ENCODE assay signal across 9 cellular contexts in the genomic region with DNA sequence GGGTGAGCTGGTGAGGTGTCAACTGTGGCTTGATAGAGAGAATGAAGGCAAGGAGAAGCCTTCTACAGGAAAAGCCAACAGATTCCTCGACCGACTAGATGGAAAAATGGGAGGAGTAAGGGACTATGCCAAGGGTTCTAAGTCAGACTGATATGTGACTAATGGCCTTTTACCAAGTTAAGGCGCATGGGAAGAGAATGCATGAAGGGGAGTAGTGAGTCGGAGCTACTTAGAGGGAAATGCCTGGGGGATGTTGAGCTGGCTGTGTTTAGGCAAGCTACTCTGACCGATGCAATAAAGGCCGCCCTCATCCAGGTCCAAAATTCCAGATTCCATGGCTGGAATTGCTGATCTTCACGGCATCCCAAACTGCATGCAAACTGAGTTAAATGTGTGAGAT. TPM values are rescaled to one million over a fixed set of nuclear protein-coding genes. Genes with fewer than 3 reads are reported as not detected.
DNase-seq lines count a peak whose midpoint lies in the region; ATAC-seq and TF ChIP-seq lines count a peak whose summit lies in the region.
"Had no signal": no experiment of that assay in that cellular context is flagged by ENCODE, and none has a peak within 500 bp of the region (broad histone marks: within the 10 kb centered on the region; RNA-seq: fewer than 3 reads in every experiment).

No MANE protein-coding gene starts in this region.

- intact Hi-C loops in CD14-positive monocyte (cut with micrococcal nuclease) = no loop called here

- DNase-seq in CD14-positive monocyte (ENCODE audit: low spot score) = no peak
- DNase-seq in NCI-H226 = peak; percentile 98
- DNase-seq in effector memory CD8-positive, alpha-beta T cell = no peak
- no peak for DNase-seq in omental fat pad (ENCODE audit: low spot score)
- DNase-seq in iPS-NIHi7 (ENCODE audit: extremely low spot score) = no peak
- no peak for DNase-seq in dermis blood vessel endothelial cell

- H3K4me3 Mint-ChIP-seq in CD14-positive monocyte = no peak overlapping the region
- peak overlapping the region; percentile 55 to 74 for H3K4me3 Mint-ChIP-seq in effector memory CD8-positive, alpha-beta T cell

- TF ChIP-seq CTCF in CD14-positive monocyte (IDR thresholded peaks at IDR 0.05) (no peak), omental fat pad (IDR thresholded peaks at IDR 0.05) (no peak)

- peaks cover 0 to 3% (median 0%) of the 10 kb centered on the region in 3 donors for H3K27me3 Mint-ChIP-seq in CD14-positive monocyte (ENCODE audit: low read depth in 3 of 3)
- no peaks in the 10 kb centered on the region for H3K27me3 Mint-ChIP-seq in effector memory CD8-positive, alpha-beta T cell

- ATAC-seq in effector memory CD8-positive, alpha-beta T cell (replicated peaks) = no peak
- peak; percentile 87 for ATAC-seq in omental fat pad (ENCODE audit: low FRiP score)
- ATAC-seq in activated CD4-positive, CD25-positive, alpha-beta regulatory T cell treated with anti-CD3 and anti-CD28 coated beads, Interleukin-2, amount 50 U/mL, for 24 hours = no peak
- no peak for ATAC-seq in GM18519 (IDR thresholded peaks at IDR 0.05; ENCODE audit: low FRiP score, unreplicated experiment)

- peak overlapping the region; percentile 80 to 95 (median 89) for H3K27ac Mint-ChIP-seq in CD14-positive monocyte
- H3K27ac Mint-ChIP-seq in effector memory CD8-positive, alpha-beta T cell = peak overlapping the region; percentile 93 to 98

- H3K9me3 Mint-ChIP-seq in CD14-positive monocyte = peaks cover 0 to 3% (median 0%) of the 10 kb centered on the region in 7 donors
- no peaks in the 10 kb centered on the region for H3K9me3 Mint-ChIP-seq in effector memory CD8-positive, alpha-beta T cell

- H3K4me1 Mint-ChIP-seq in CD14-positive monocyte = peaks cover 82% of the 10 kb centered on the region
- H3K4me1 Mint-ChIP-seq in effector memory CD8-positive, alpha-beta T cell (ENCODE audit: low read depth in 2 of 2) = peaks cover 47 to 65% of the 10 kb centered on the region in 2 donors

- peaks cover 24 to 28% of the 10 kb centered on the region in 2 donors for H3K36me3 Mint-ChIP-seq in CD14-positive monocyte
- H3K36me3 Mint-ChIP-seq in effector memory CD8-positive, alpha-beta T cell (ENCODE audit: insufficient read depth) = peaks cover 30% of the 10 kb centered on the region

RNA-seq across cellular contexts. Expression of gene APBB1IP, which starts 48.2 kb away (rescaled TPM):
- 10 to 100 TPM; 24.6 to 45.4 TPM for polyA plus RNA-seq in CD14-positive monocyte
- 10 to 100 TPM in 3 of 4 donors, 1 to 10 TPM in 1; 8.5 to 23.5 (median 20.5) TPM for total RNA-seq in omental fat pad
- 0.05 and 0.17 TPM in 2 replicates for total RNA-seq in dermis blood vessel endothelial cell
- total RNA-seq: endothelial cell of umbilical vein had no signal
- polyA plus RNA-seq: endothelial cell of umbilical vein had no signal

Comparison
In these comparisons a context has a peak if more than half of its experiments do, and no peak if none do; other contexts are left out.
1. H3K4me3 Mint-ChIP-seq: peak in effector memory CD8-positive, alpha-beta T cell (2 of 2); none in CD14-positive monocyte (0 of 2).